25 cellular contexts compared by ENCODE assay signal in genomic region chr6:87257046-87257445, GRCh38.
A peak's percentile ranks its signal among the peaks of the same experiment; 100 is the strongest.
DNase-seq lines count a peak whose midpoint lies in the region; ATAC-seq, FAIRE-seq and TF ChIP-seq lines count a peak whose summit lies in the region.
"Had no signal": no experiment of that assay in that cellular context is flagged by ENCODE, and none has a peak within 500 bp of the region (broad histone marks: within the 10 kb centered on the region; RNA-seq: fewer than 3 reads in every experiment).

No MANE protein-coding gene starts in this region.

- peaks cover 16% of the 10 kb centered on the region for H3K4me1 ChIP-seq in GM23338 (ENCODE audit: insufficient read depth)
- no peaks in the 10 kb centered on the region for H3K4me1 ChIP-seq in H1 (replicated peaks in 1 of 4; ENCODE audit: control insufficient read depth in 3 of 4, insufficient read depth in 4 of 4, low read length in 3 of 4)
- H3K4me1 ChIP-seq: BLaER1, Caco-2, HAP-1 had no signal

- CTCF ChIA-PET in H1 (lab: Charles Lee; ENCODE audit: partially characterized antibody): interaction anchor here (0.9 to 1.3 kb wide), 2 partner anchors 117 to 178 kb away, joined by 3 read pairs; no protein-coding TSS in a partner anchor
- CTCF ChIA-PET in T-cell (lab: Charles Lee): interaction anchor here in 1 of 2 donors (0.6 kb wide), 1 partner anchor 179 kb away, joined by 3 read pairs; no protein-coding TSS in a partner anchor

- H3K14ac ChIP-seq in H1 (ENCODE audit: insufficient read length): no peak overlapping the region

- H3K27me3 ChIP-seq in GM23338 (ENCODE audit: insufficient read depth) (no peaks in the 10 kb centered on the region), H1 (replicated peaks in 1 of 4; ENCODE audit: control insufficient read depth in 3 of 4, extremely low read depth in 1 of 4, insufficient read depth in 3 of 4, low read length in 3 of 4) (no peaks in the 10 kb centered on the region)
- H3K27me3 ChIP-seq: BLaER1 had no signal

- H3K4me2 ChIP-seq in GM23338: peak overlapping the region; percentile 2; the same call in 1 of the 2 replicates
- H3K4me2 ChIP-seq in H1 (ENCODE audit: insufficient read depth in 1 of 2, low read depth in 2 of 2, low read length in 2 of 2): no peak overlapping the region
- H3K4me2 ChIP-seq: BLaER1 had no signal

- FAIRE-seq in H1 (lab: Jason Lieb, UNC): peak; percentile 19
- FAIRE-seq: A204.1, GM12878, GM18507, H54 had no signal

- H2BK15ac ChIP-seq in H1 (ENCODE audit: low read length): no peak overlapping the region

- no peak overlapping the region for H2AK5ac ChIP-seq in H1 (ENCODE audit: low read depth, low read length)

- H4K8ac ChIP-seq in H1 (ENCODE audit: extremely low read depth, insufficient read depth, low read length): no peak overlapping the region

- no peak overlapping the region for H3K27ac Mint-ChIP-seq in GM23338
- H3K27ac Mint-ChIP-seq in activated T-helper 17 cell treated with anti-CD3 and anti-CD28 coated beads, Interleukin-2, amount 50 U/mL, for 72 hours: peak overlapping the region; percentile 8
- H3K27ac Mint-ChIP-seq in T-cell: no peak overlapping the region
- H3K27ac Mint-ChIP-seq: B cell; CD4-positive, CD25-positive, alpha-beta regulatory T cell; CD8-positive, alpha-beta T cell; HFFc6 had no signal

- no peak overlapping the region for H3K4me3 ChIP-seq in GM23338
- no peak overlapping the region for H3K4me3 ChIP-seq in H1 (ENCODE audit: extremely low read depth in 1 of 4, insufficient read depth in 2 of 4, low read depth in 3 of 4, low read length in 4 of 4)
- H3K4me3 ChIP-seq: BLaER1, GM12878, GM23248, HAP-1 had no signal

- H3K4me3 Mint-ChIP-seq in GM23338 (no peak overlapping the region), T-cell (no peak overlapping the region)
- no peak overlapping the region for H3K4me3 Mint-ChIP-seq in activated T-helper 17 cell treated with anti-CD3 and anti-CD28 coated beads, Interleukin-2, amount 50 U/mL, for 72 hours
- H3K4me3 Mint-ChIP-seq: B cell; CD8-positive, alpha-beta T cell; HFFc6 had no signal

- H3K4me1 Mint-ChIP-seq in GM23338 (peaks cover 12% of the 10 kb centered on the region), T-cell (peaks cover 9 to 17% (median 9%) of the 10 kb centered on the region in 3 donors)
- H3K4me1 Mint-ChIP-seq in activated T-helper 17 cell treated with anti-CD3 and anti-CD28 coated beads, Interleukin-2, amount 50 U/mL, for 72 hours: peaks cover 26% of the 10 kb centered on the region

- DNase-seq in G401 (ENCODE audit: low spot score) (peak; percentile 67), GM23338 (ENCODE audit: low spot score) (no peak), H1 (ENCODE audit: low read depth in 1 of 2, low spot score in 2 of 2) (no peak), T-cell (no peak), T-helper 1 cell (no peak), UCSD-AML1 (lab: John Stamatoyannopoulos, UW; ENCODE audit: unreplicated experiment) (no peak)
- no peak for DNase-seq in stimulated activated CD4-positive, alpha-beta T cell treated with anti-CD3 and anti-CD28 coated beads, Interleukin-1b, Interleukin-23, amount 100 ng/mL, for 48 hours
- DNase-seq: Caco-2; CD4-positive, CD25-positive, alpha-beta regulatory T cell; CD8-positive, alpha-beta T cell; DMS153; DND-41; GDM1; GM23248; HFFc6 had no signal

- POLR2A ChIA-PET in H1 (lab: Charles Lee; ENCODE audit: partially characterized antibody): interaction anchor here (1.6 kb wide), 1 partner anchor 10 kb away, joined by 4 read pairs; no protein-coding TSS in a partner anchor
- POLR2A ChIA-PET in T-cell (lab: Charles Lee): no interaction called here

- H3K36me3 Mint-ChIP-seq in GM23338 (ENCODE audit: low read depth) (peaks cover 83% of the 10 kb centered on the region), T-cell (peaks cover 72% of the 10 kb centered on the region)
- peaks cover 96% of the 10 kb centered on the region for H3K36me3 Mint-ChIP-seq in activated T-helper 17 cell treated with anti-CD3 and anti-CD28 coated beads, Interleukin-2, amount 50 U/mL, for 72 hours (ENCODE audit: low read depth)

- no peaks in the 10 kb centered on the region for H3K9me2 ChIP-seq in GM23338 (ENCODE audit: insufficient read depth)

- no peak for TF ChIP-seq RAD21 in H1 (IDR thresholded peaks at IDR 0.05 in 1 of 2, conservative IDR thresholded peaks at IDR 0.05 in 1 of 2; ENCODE audit: low read depth in 2 of 2, low read length in 2 of 2)

- no peaks in the 10 kb centered on the region for H3K27me3 Mint-ChIP-seq in GM23338 (ENCODE audit: insufficient read depth, low read depth, poor library complexity)
- H3K27me3 Mint-ChIP-seq in activated T-helper 17 cell treated with anti-CD3 and anti-CD28 coated beads, Interleukin-2, amount 50 U/mL, for 72 hours: no peaks in the 10 kb centered on the region
- no peaks in the 10 kb centered on the region for H3K27me3 Mint-ChIP-seq in T-cell
- H3K27me3 Mint-ChIP-seq: B cell; CD4-positive, CD25-positive, alpha-beta regulatory T cell had no signal

- ATAC-seq in GM23338: no peak
- ATAC-seq in activated T-helper 17 cell treated with anti-CD3 and anti-CD28 coated beads, Interleukin-2, amount 50 U/mL, for 72 hours (replicated peaks): no peak
- no peak for ATAC-seq in T-cell (replicated peaks in 1 of 4)
- ATAC-seq: CD8-positive, alpha-beta T cell; GM12878 had no signal

- H3K23me2 ChIP-seq in H1 (ENCODE audit: low read depth, low read length): no peaks in the 10 kb centered on the region

- no peak overlapping the region for H3K9ac ChIP-seq in H1 (replicated peaks in 1 of 4; ENCODE audit: extremely low read depth in 1 of 4, low read depth in 3 of 4, low read length in 3 of 4)
- H3K9ac ChIP-seq: BLaER1, GM23248 had no signal

- no peak overlapping the region for H4K5ac ChIP-seq in H1 (ENCODE audit: insufficient read length, low read depth, low read length)

- no peak overlapping the region for H2BK5ac ChIP-seq in H1 (ENCODE audit: low read depth, low read length)

- H3K36me3 ChIP-seq in GM23338 (ENCODE audit: insufficient read depth) (peaks cover 26% of the 10 kb centered on the region), H1 (ENCODE audit: control insufficient read depth in 2 of 4, insufficient read depth in 4 of 4, low read length in 3 of 4) (peaks cover 14 to 73% (median 49%) of the 10 kb centered on the region in 4 experiments)

- no peak overlapping the region for H3K23ac ChIP-seq in H1 (ENCODE audit: insufficient read length)

- in situ Hi-C loops in G401 (cut with HindIII; ENCODE audit: low sequenced_read_pairs): no loop called here

- H2BK20ac ChIP-seq in H1 (ENCODE audit: low read length): no peak overlapping the region

- 93% methylated on average over 3 of the region's 3 CpGs; no CpG with 5 or more reads in 1 of the 2 experiments for WGBS in H1 (ENCODE audit: extremely low coverage in 1 of 2, insufficient coverage in 1 of 2, insufficient read length in 1 of 2, insufficient replicate concordance in 2 of 2, low coverage in 1 of 2, low lambda C conversion rate in 2 of 2, missing lambda C conversion rate in 1 of 2), 2 experiments

- H3K79me2 ChIP-seq in GM23338 (replicated peaks; ENCODE audit: insufficient read depth) (no peaks in the 10 kb centered on the region), H1 (ENCODE audit: control insufficient read depth in 1 of 2, insufficient read depth in 2 of 2, low read length in 2 of 2) (peaks cover 0 to 2% of the 10 kb centered on the region in 2 experiments; a peak in 1 of 4 replicates)

- H3K56ac ChIP-seq in H1 (replicated peaks; ENCODE audit: insufficient read length, low read depth, low read length): no peak overlapping the region

- H2AFZ ChIP-seq in GM23338: no peak overlapping the region
- H2AFZ ChIP-seq in H1 (ENCODE audit: low read length): no peak overlapping the region
- H2AFZ ChIP-seq: GM23248 had no signal

- TF ChIP-seq EP300 in H1 (IDR thresholded peaks at IDR 0.05; ENCODE audit: borderline replicate concordance in 1 of 2, low read depth in 2 of 2, low read length in 2 of 2): no peak

- no peak overlapping the region for H2BK120ac ChIP-seq in H1 (replicated peaks; ENCODE audit: low read depth, low read length)

- H3K9me3 Mint-ChIP-seq in GM23338: peaks cover 8% of the 10 kb centered on the region; the same call in 1 of the 3 replicates
- peaks cover 17% of the 10 kb centered on the region for H3K9me3 Mint-ChIP-seq in activated T-helper 17 cell treated with anti-CD3 and anti-CD28 coated beads, Interleukin-2, amount 50 U/mL, for 72 hours
- H3K9me3 Mint-ChIP-seq in T-cell: no peaks in the 10 kb centered on the region
- H3K9me3 Mint-ChIP-seq: CD8-positive, alpha-beta T cell; HFFc6 had no signal

- no peak for TF ChIP-seq CTCF in GM23338 (conservative IDR thresholded peaks at IDR 0.05; ENCODE audit: low read depth in 2 of 2)
- TF ChIP-seq CTCF in H1 (IDR thresholded peaks at IDR 0.05; ENCODE audit: control extremely low read depth in 1 of 3, insufficient read depth in 1 of 3, low read depth in 1 of 3, low read length in 3 of 3): no peak

- H3K4ac ChIP-seq in H1 (replicated peaks; ENCODE audit: insufficient read length, low read depth, low read length): no peak overlapping the region

- H3K18ac ChIP-seq in H1 (ENCODE audit: extremely low read depth, low read length): no peak overlapping the region

- no peaks in the 10 kb centered on the region for H4K20me1 ChIP-seq in GM23338 (replicated peaks; ENCODE audit: insufficient read depth)
- peaks cover 0 to 2% of the 10 kb centered on the region in 2 experiments for H4K20me1 ChIP-seq in H1 (replicated peaks in 1 of 2; ENCODE audit: control insufficient read depth in 1 of 2, insufficient read depth in 2 of 2, low read length in 2 of 2)
- H4K20me1 ChIP-seq: BLaER1 had no signal

- no peak overlapping the region for H4K91ac ChIP-seq in H1 (replicated peaks; ENCODE audit: insufficient read length, low read length)

- H3F3A ChIP-seq in GM23338 (replicated peaks; ENCODE audit: low read depth): no peaks in the 10 kb centered on the region

- TF ChIP-seq POLR2A in H1 (IDR thresholded peaks at IDR 0.05; ENCODE audit: control extremely low read depth in 1 of 2, low read depth in 2 of 2, low read length in 2 of 2): 0 out of 3 replicates have a peak, but pooled peaks of 1 of the 2 experiments have one; percentile 1

- H3K27ac ChIP-seq in GM23338 (ENCODE audit: low read depth): peak overlapping the region; percentile 9; the same call in 1 of the 2 replicates
- H3K27ac ChIP-seq in H1 (ENCODE audit: low read depth, low read length): no peak overlapping the region
- H3K27ac ChIP-seq: 22Rv1, BLaER1, C4-2B, GM23248 had no signal

- H2BK12ac ChIP-seq in H1 (ENCODE audit: low read depth, low read length): no peak overlapping the region

- peaks cover 20 to 32% of the 10 kb centered on the region in 2 experiments; a peak in 3 of 4 replicates for H3K9me3 ChIP-seq in H1 (ENCODE audit: insufficient read depth in 2 of 2, low read depth in 1 of 2, low read length in 1 of 2)
- H3K9me3 ChIP-seq: BLaER1, Caco-2, HAP-1 had no signal

- H3K79me1 ChIP-seq in H1 (ENCODE audit: low read depth, low read length): no peaks in the 10 kb centered on the region

TF ChIP-seq in GM23338, 12 proteins besides CTCF, POLR2A, EP300 and RAD21 (continues in another document):
- no peak for TF ChIP-seq EZH2phosphoT487 (IDR thresholded peaks at IDR 0.05; ENCODE audit: unreplicated experiment)
- TF ChIP-seq ZNF114 (CRISPR knock-in tag; IDR thresholded peaks at IDR 0.05): no peak
- TF ChIP-seq POLR2AphosphoS5 (IDR thresholded peaks at IDR 0.05; ENCODE audit: low read depth): no peak

TF ChIP-seq in H1, 55 proteins besides CTCF, POLR2A, EP300 and RAD21:
- TF ChIP-seq GTF2F1 (IDR thresholded peaks at IDR 0.05; ENCODE audit: borderline replicate concordance, low read depth, low read length) (peak; percentile 20; the same call in 1 of the 2 replicates), JUND (IDR thresholded peaks at IDR 0.05; ENCODE audit: low read length) (no peak)
TF ChIP-seq in H1: peak in this region for 1.
